In genomic region chr9:116087246-116087645, GRCh38 we compare ENCODE assay signal across 12 cellular contexts.
DNase-seq lines count a peak whose midpoint lies in the region; ATAC-seq and TF ChIP-seq lines count a peak whose summit lies in the region.
"Had no signal": no experiment of that assay in that cellular context is flagged by ENCODE, and none has a peak within 500 bp of the region (broad histone marks: within the 10 kb centered on the region; RNA-seq: fewer than 3 reads in every experiment).

No MANE protein-coding gene starts in this region.

- H4K20me1 ChIP-seq in neural progenitor cell (ENCODE audit: low read depth) = no peaks in the 10 kb centered on the region

- H3K9me3 ChIP-seq in neural progenitor cell (ENCODE audit: low read depth) = no peaks in the 10 kb centered on the region

- no peak overlapping the region for H3K4me3 ChIP-seq in epithelial cell of proximal tubule (ENCODE audit: low read depth, low read length)
- no peak overlapping the region for H3K4me3 ChIP-seq in neural progenitor cell

- no peaks in the 10 kb centered on the region for H3F3A ChIP-seq in neural progenitor cell (ENCODE audit: low read depth)

- H3K27me3 ChIP-seq in neural progenitor cell = no peaks in the 10 kb centered on the region

- no peak overlapping the region for H2AFZ ChIP-seq in neural progenitor cell (replicated peaks)

- H3K27ac ChIP-seq in neural progenitor cell = no peak overlapping the region

- no peaks in the 10 kb centered on the region for H3K4me1 Mint-ChIP-seq in neural progenitor cell
- H3K4me1 Mint-ChIP-seq: naive B cell had no signal

- peaks cover 6% of the 10 kb centered on the region for H3K4me1 ChIP-seq in neural progenitor cell

- no peaks in the 10 kb centered on the region for H3K27me3 Mint-ChIP-seq in neural progenitor cell (ENCODE audit: insufficient read depth, low read depth)
- H3K27me3 Mint-ChIP-seq: naive B cell had no signal

- H3K9ac ChIP-seq in neural progenitor cell = no peak overlapping the region

- DNase-seq in COR-L47 (lab: John Stamatoyannopoulos, UW) (peak; percentile 22), NCI-H2171 (lab: John Stamatoyannopoulos, UW) (peak; percentile 25), epithelial cell of proximal tubule (ENCODE audit: low read depth) (peak; percentile 49), neural progenitor cell (ENCODE audit: low spot score) (peak; percentile 18), NCI-H146 (lab: John Stamatoyannopoulos, UW) (no peak), iPS-NIHi7 (ENCODE audit: extremely low spot score) (no peak), islet precursor cell (no peak)
- DNase-seq: DMS79, naive B cell, NCI-H1092 treated with DMSO at 0.1 percent for 48 hours, T-helper 9 cell had no signal

- no peaks in the 10 kb centered on the region for H3K36me3 Mint-ChIP-seq in neural progenitor cell
- H3K36me3 Mint-ChIP-seq: naive B cell had no signal

- no peaks in the 10 kb centered on the region for H3K79me2 ChIP-seq in neural progenitor cell (ENCODE audit: low read depth)

- H3K4me3 Mint-ChIP-seq in neural progenitor cell = no peak overlapping the region
- H3K4me3 Mint-ChIP-seq: naive B cell had no signal

- no peak overlapping the region for H3K27ac Mint-ChIP-seq in neural progenitor cell
- H3K27ac Mint-ChIP-seq: naive B cell had no signal

- H3K36me3 ChIP-seq in neural progenitor cell = no peaks in the 10 kb centered on the region

- TF ChIP-seq CTCF in epithelial cell of proximal tubule (conservative IDR thresholded peaks at IDR 0.05; ENCODE audit: low read depth, low read length) (no peak), neural progenitor cell (IDR thresholded peaks at IDR 0.05) (no peak)

- H3K4me2 ChIP-seq in neural progenitor cell = no peak overlapping the region

- no peak for ATAC-seq in GM18873 (IDR thresholded peaks at IDR 0.05; ENCODE audit: low FRiP score, unreplicated experiment)

- H3K9me3 Mint-ChIP-seq in neural progenitor cell = no peaks in the 10 kb centered on the region

Comparison
In these comparisons a context has a peak if more than half of its experiments do, and no peak if none do; other contexts are left out.
1. DNase-seq: peak in COR-L47 (single experiment), NCI-H2171 (single experiment), epithelial cell of proximal tubule (single experiment) and neural progenitor cell (single experiment); none in NCI-H146 (single experiment), iPS-NIHi7 (single experiment) and islet precursor cell (single experiment).